Comparison of ENCODE assay signal across 28 cellular contexts in the genomic region with DNA sequence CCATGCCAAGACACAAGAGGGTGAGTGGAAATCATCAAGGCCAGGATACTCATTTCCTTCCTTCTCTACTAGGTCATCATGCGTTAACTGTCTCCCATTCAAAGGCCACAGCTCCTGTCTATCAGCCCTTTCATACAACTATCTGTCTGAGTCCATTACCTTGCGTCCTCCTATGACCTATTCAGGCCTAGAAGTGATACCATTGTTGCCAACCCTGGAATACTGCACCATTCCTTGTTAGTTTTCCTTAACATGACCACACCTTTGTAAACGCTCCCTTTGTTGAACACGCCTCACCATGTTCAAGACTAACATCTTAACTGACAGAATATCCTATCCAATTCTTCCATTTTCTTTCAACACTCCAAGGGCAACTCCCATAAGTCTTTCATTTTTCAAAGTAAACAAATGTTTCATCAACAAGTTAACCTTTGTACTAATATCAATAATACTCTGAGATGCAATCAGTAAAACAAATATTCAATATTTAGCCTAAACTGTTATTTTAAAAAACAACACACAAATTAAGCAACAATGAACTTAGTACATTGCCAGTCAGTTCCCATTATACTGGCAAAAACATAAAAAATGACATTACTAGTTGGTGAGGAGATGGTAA.
"Had no signal": no experiment of that assay in that cellular context is flagged by ENCODE, and none has a peak within 500 bp of the region (broad histone marks: within the 10 kb centered on the region; RNA-seq: fewer than 3 reads in every experiment).

No MANE protein-coding gene starts in this region.

- H3K9ac ChIP-seq: parathyroid adenoma had no signal

- H3K27ac Mint-ChIP-seq: effector memory CD8-positive, alpha-beta T cell; memory B cell; naive B cell; natural killer cell treated with Interleukin-12 subunit alpha and Interleukin-12 subunit beta and Interleukin-15 and Interleukin-18, amount 100 ng/mL, for 72 hours; progenitor cell of endocrine pancreas; stimulated activated memory B cell treated with anti-CD40 and anti-IgM and Interleukin-4, amounts not matched to agents 10 μg/mL and 1 μg/mL and 100 μg/mL, for 72 hours; type B pancreatic cell had no signal

- H3K9me3 ChIP-seq: esophagus squamous epithelium, heart right ventricle, sigmoid colon, spleen, testis, tibial artery had no signal

- H3K27me3 Mint-ChIP-seq: progenitor cell of endocrine pancreas, type B pancreatic cell had no signal

- H3K36me3 Mint-ChIP-seq: type B pancreatic cell had no signal

- ATAC-seq: effector memory CD8-positive, alpha-beta T cell; heart right ventricle; left cardiac atrium; left ventricle myocardium superior; natural killer cell treated with Interleukin-12 subunit alpha and Interleukin-12 subunit beta and Interleukin-15 and Interleukin-18, amount 100 ng/mL, for 72 hours; stimulated activated memory B cell treated with anti-CD40 and anti-IgM and Interleukin-4, amounts not matched to agents 10 μg/mL and 1 μg/mL and 100 μg/mL, for 72 hours; stimulated activated naive CD8-positive, alpha-beta T cell treated with anti-CD3 and anti-CD28 coated beads, Interleukin-15, Interleukin-2, amounts not matched to agents 100 U/mL and 50 U/mL, for 24 hours had no signal

- DNase-seq: cortex of kidney; effector memory CD8-positive, alpha-beta T cell; erythroblast; esophagus squamous epithelium; foreskin melanocyte; glutamatergic neuron; heart right ventricle; hippocampal formation; left cardiac atrium; left ventricle myocardium superior; naive B cell; sigmoid colon; spleen; stimulated activated CD4-positive, alpha-beta T cell treated with anti-CD3 and anti-CD28 coated beads, Interleukin-4, amount 100 ng/mL, for 4 hours; stimulated activated naive CD8-positive, alpha-beta T cell treated with anti-CD3 and anti-CD28 coated beads, Interleukin-15, Interleukin-2, amounts not matched to agents 100 U/mL and 50 U/mL, for 24 hours; substantia nigra; testis; tibial artery had no signal

- H3K27me3 ChIP-seq: esophagus squamous epithelium, heart right ventricle, sigmoid colon, spleen, testis, tibial artery had no signal

- H3K4me1 Mint-ChIP-seq: memory B cell; naive B cell; neural crest cell; stimulated activated memory B cell treated with anti-CD40 and anti-IgM and Interleukin-4, amounts not matched to agents 10 μg/mL and 1 μg/mL and 100 μg/mL, for 72 hours had no signal

- H3K9me3 Mint-ChIP-seq: effector memory CD8-positive, alpha-beta T cell; natural killer cell treated with Interleukin-12 subunit alpha and Interleukin-12 subunit beta and Interleukin-15 and Interleukin-18, amount 100 ng/mL, for 72 hours; stimulated activated memory B cell treated with anti-CD40 and anti-IgM and Interleukin-4, amounts not matched to agents 10 μg/mL and 1 μg/mL and 100 μg/mL, for 72 hours; type B pancreatic cell had no signal

- H3K27ac ChIP-seq: esophagus squamous epithelium, heart right ventricle, parathyroid adenoma, sigmoid colon, spleen, testis, tibial artery had no signal

- H3K36me3 ChIP-seq: esophagus squamous epithelium, heart right ventricle, sigmoid colon, spleen, tibial artery had no signal

- H3K4me3 ChIP-seq: esophagus squamous epithelium, heart right ventricle, lung, sigmoid colon, spleen, testis, tibial artery had no signal

- H3K4me3 Mint-ChIP-seq: effector memory CD8-positive, alpha-beta T cell; memory B cell; naive B cell; natural killer cell treated with Interleukin-12 subunit alpha and Interleukin-12 subunit beta and Interleukin-15 and Interleukin-18, amount 100 ng/mL, for 72 hours; neural crest cell; stimulated activated memory B cell treated with anti-CD40 and anti-IgM and Interleukin-4, amounts not matched to agents 10 μg/mL and 1 μg/mL and 100 μg/mL, for 72 hours; type B pancreatic cell had no signal

- FAIRE-seq: endometrium, islet of Langerhans had no signal

- H3K4me1 ChIP-seq: heart right ventricle, parathyroid adenoma, sigmoid colon, testis, tibial artery had no signal
